8 cellular contexts compared by ENCODE assay signal in the genomic region with DNA sequence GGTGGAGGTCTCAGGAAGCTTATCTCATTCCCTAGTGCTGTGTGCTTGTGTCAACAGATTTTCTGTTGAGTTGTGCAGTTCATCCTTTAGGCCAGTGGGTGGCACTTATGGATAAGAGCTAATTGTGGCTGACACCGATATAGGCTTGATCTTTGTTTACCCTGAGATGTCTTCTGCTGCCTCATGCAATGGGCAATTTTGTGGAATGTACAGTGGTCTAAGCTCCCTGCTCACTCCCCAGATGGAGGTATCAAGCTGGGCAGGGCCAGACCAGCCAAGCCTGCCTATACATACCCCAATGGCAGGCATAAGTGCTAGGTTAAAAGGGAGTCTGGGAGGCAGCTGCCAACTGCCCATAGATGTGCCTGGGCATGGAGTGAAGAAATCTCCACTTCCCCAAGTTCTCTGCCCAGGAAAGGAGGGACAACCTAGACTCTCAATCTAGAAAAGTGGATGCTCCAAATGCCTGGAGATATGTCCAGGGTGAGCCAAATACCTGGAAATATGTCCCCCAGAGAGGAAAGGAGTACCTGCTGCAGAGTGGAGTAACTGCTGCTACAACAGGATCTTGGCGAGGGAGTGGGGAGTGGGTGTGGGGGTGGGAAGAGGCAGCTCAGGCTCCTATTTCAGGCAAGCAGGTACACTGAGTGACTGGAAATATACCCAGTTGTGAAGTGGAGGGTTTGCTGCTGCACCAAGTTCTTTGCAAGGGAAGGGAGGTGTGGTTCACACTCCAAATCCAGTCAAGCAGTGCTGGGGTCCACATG.
A peak's percentile ranks its signal among the peaks of the same experiment; 100 is the strongest.
DNase-seq lines count a peak whose midpoint lies in the region; ATAC-seq lines count a peak whose summit lies in the region.

No MANE protein-coding gene starts in this region.

- no peaks in the 10 kb centered on the region for H3K9me3 ChIP-seq in iPS DF 6.9 (ENCODE audit: control insufficient read depth, insufficient read depth, low read length)

- H3K4me1 ChIP-seq in iPS DF 6.9 (ENCODE audit: control insufficient read depth, insufficient read depth, low read length), result no peaks in the 10 kb centered on the region

- peak; percentile 22 for DNase-seq in DMS114 treated with DMSO at 0.1 percent for 48 hours (lab: John Stamatoyannopoulos, UW; ENCODE audit: unreplicated experiment)
- DNase-seq in GM19238 (ENCODE audit: insufficient read length, low spot score), result peak; percentile 8
- DNase-seq in NCI-H82 (lab: John Stamatoyannopoulos, UW), result peak; percentile 82
- peak; percentile 18 for DNase-seq in activated effector memory CD4-positive, alpha-beta T cell treated with Interleukin-2 at 50 U/mL for 16 hours
- peak; percentile 66 for DNase-seq in iPS DF 6.9 (ENCODE audit: low read depth, low spot score)
- DNase-seq in stimulated activated CD8-positive, alpha-beta memory T cell treated with anti-CD3 and anti-CD28 coated beads, Interleukin-15, amount 100 ng/mL, for 1 hour (ENCODE audit: low read depth), result peak; percentile 14
- no peak for DNase-seq in cortex of kidney (lab: John Stamatoyannopoulos, UW)

- WGBS in iPS DF 6.9 (ENCODE audit: insufficient coverage, insufficient read length), result no CpG with 5 or more reads among the region's 2 CpGs

- ATAC-seq in HG03135 (IDR thresholded peaks at IDR 0.05; ENCODE audit: unreplicated experiment), result peak; percentile 93

- no peak overlapping the region for H3K27ac ChIP-seq in iPS DF 6.9 (ENCODE audit: low read length)

- H3K4me3 ChIP-seq in iPS DF 6.9 (ENCODE audit: low read length), result no peak overlapping the region

- H3K36me3 ChIP-seq in iPS DF 6.9 (ENCODE audit: control insufficient read depth, insufficient read depth, low read length), result no peaks in the 10 kb centered on the region

- no peaks in the 10 kb centered on the region for H3K27me3 ChIP-seq in iPS DF 6.9 (ENCODE audit: control insufficient read depth, insufficient read depth, low read length)
